Comparison of ENCODE assay signal across 9 cellular contexts in the genomic region with DNA sequence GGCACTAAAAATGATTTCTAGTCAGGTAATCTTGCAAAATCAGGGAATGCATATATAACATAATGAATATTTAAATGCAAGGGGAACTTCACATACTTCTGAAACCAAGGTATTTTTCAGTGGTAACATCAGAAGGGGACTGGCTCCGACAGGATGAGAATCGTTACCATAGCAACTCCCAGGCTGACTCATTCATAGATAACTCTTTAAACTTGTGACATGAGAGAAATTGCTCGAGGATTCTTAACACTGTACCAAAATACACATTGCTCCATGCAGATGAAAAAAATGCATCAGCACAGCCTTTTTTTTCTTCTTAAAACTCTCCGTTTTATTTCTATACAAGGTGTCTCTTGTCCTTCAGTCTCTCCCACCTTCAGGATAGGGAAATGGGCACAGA.
DNase-seq lines count a peak whose midpoint lies in the region; ATAC-seq, FAIRE-seq and TF ChIP-seq lines count a peak whose summit lies in the region.
"Had no signal": no experiment of that assay in that cellular context is flagged by ENCODE, and none has a peak within 500 bp of the region (broad histone marks: within the 10 kb centered on the region; RNA-seq: fewer than 3 reads in every experiment).

No MANE protein-coding gene starts in this region.

- ATAC-seq in GM21515 (IDR thresholded peaks at IDR 0.05; ENCODE audit: unreplicated experiment) (peak; percentile 99), HG03558 (IDR thresholded peaks at IDR 0.05; ENCODE audit: extremely low read depth, unreplicated experiment) (peak; percentile 99)

- peak; percentile 92 for FAIRE-seq in GM12892 (lab: Jason Lieb, UNC)

- H3K4me3 ChIP-seq in fibroblast of mammary gland (ENCODE audit: control insufficient read depth, low read depth, low read length), result no peak overlapping the region
- H3K4me3 ChIP-seq: skin epidermis had no signal

- TF ChIP-seq CTCF in fibroblast of mammary gland (conservative IDR thresholded peaks at IDR 0.05; ENCODE audit: control insufficient read depth, insufficient read depth, low read depth, low read length), result no peak

- no peak for TF ChIP-seq POLR2A in GM12892 (IDR thresholded peaks at IDR 0.05; ENCODE audit: low read depth, low read length)

- DNase-seq in GM12892 (ENCODE audit: insufficient read length) (peak; percentile 2), fibroblast of mammary gland (ENCODE audit: low read depth) (peak; percentile 35), C1 segment of cervical spinal cord (lab: John Stamatoyannopoulos, UW) (no peak), NCI-H1436 treated with DMSO at 0.1 percent for 48 hours (lab: John Stamatoyannopoulos, UW) (no peak), epidermal melanocyte (ENCODE audit: insufficient read length, low spot score) (no peak)
- DNase-seq in stimulated activated CD4-positive, alpha-beta T cell treated with anti-CD3 and anti-CD28 coated beads, Interleukin-12 subunit alpha, Interleukin-12 subunit beta, amount 100 ng/mL, for 4 hours, result no peak

Comparison
In these comparisons a context has a peak if more than half of its experiments do, and no peak if none do; other contexts are left out.
1. DNase-seq: peak in GM12892 (single experiment) and fibroblast of mammary gland (single experiment); none in C1 segment of cervical spinal cord (0 of 14), NCI-H1436 treated with DMSO at 0.1 percent for 48 hours (single experiment), stimulated activated CD4-positive, alpha-beta T cell treated with anti-CD3 and anti-CD28 coated beads, Interleukin-12 subunit alpha, Interleukin-12 subunit beta, amount 100 ng/mL, for 4 hours (single experiment) and epidermal melanocyte (single experiment).